8 cellular contexts compared by ENCODE assay signal in genomic region chr19:13153627-13154240, GRCh38. TPM values are rescaled to one million over a fixed set of nuclear protein-coding genes. Genes with fewer than 3 reads are reported as not detected.
DNase-seq lines count a peak whose midpoint lies in the region; ATAC-seq and TF ChIP-seq lines count a peak whose summit lies in the region.

No MANE protein-coding gene starts in this region.

- no peak for TF ChIP-seq CTCF in OCI-LY3 (IDR thresholded peaks at IDR 0.05; ENCODE audit: low read depth, low read length)
- TF ChIP-seq CTCF in mammary epithelial cell (conservative IDR thresholded peaks at IDR 0.05 in 1 of 2, IDR thresholded peaks at IDR 0.05 in 1 of 2; ENCODE audit: extremely low read depth in 1 of 2, insufficient read depth in 1 of 2, low read depth in 1 of 2, low read length in 2 of 2), result peak in 1 of 2 donors; percentile 0
- no peak for TF ChIP-seq CTCF in liver (IDR thresholded peaks at IDR 0.05; ENCODE audit: low read depth, low read length, missing input control)
- no peak for TF ChIP-seq CTCF in thoracic aorta (IDR thresholded peaks at IDR 0.05)

- CTCF ChIA-PET in mammary epithelial cell (lab: Charles Lee; ENCODE audit: low non-redundant PET), result no interaction called here

- TSS peak; percentile 47 for BruUV-seq in mammary epithelial cell (replicated peaks; lab: Mats Ljungman, UMichigan)

- no peaks in the 10 kb centered on the region for H3K9me3 ChIP-seq in OCI-LY3 (ENCODE audit: insufficient read depth, low read length)
- no peaks in the 10 kb centered on the region for H3K9me3 ChIP-seq in mammary epithelial cell (replicated peaks; ENCODE audit: insufficient read depth, low read length)
- no peaks in the 10 kb centered on the region for H3K9me3 ChIP-seq in liver (ENCODE audit: control insufficient read depth in 4 of 4, low read length in 3 of 4)
- no peaks in the 10 kb centered on the region for H3K9me3 ChIP-seq in thoracic aorta

- H3K9ac ChIP-seq in OCI-LY3 (ENCODE audit: low read length) (no peak overlapping the region), mammary epithelial cell (ENCODE audit: insufficient read depth, low read length) (peak overlapping the region; percentile 92), liver (ENCODE audit: low read depth in 1 of 2, low read length in 2 of 2) (peak overlapping the region; percentile 99)

- H3K27ac ChIP-seq in OCI-LY3 (ENCODE audit: low read length) (no peak overlapping the region), mammary epithelial cell (ENCODE audit: insufficient read depth, low read depth, low read length) (peak overlapping the region; percentile 95), liver (ENCODE audit: low read depth in 1 of 2, low read length in 2 of 2) (peak overlapping the region; percentile 99 to 100), thoracic aorta (peak overlapping the region; percentile 99 to 100)

- peaks cover 28% of the 10 kb centered on the region for H3K79me2 ChIP-seq in OCI-LY3 (ENCODE audit: low read length)
- H3K79me2 ChIP-seq in mammary epithelial cell (ENCODE audit: insufficient read depth, low read length), result peaks cover 52% of the 10 kb centered on the region

- no peak for TF ChIP-seq RAD21 in liver (IDR thresholded peaks at IDR 0.05)

- H4K20me1 ChIP-seq in OCI-LY3 (ENCODE audit: insufficient read depth, low read length) (no peaks in the 10 kb centered on the region), mammary epithelial cell (ENCODE audit: insufficient read depth, low read length) (peaks cover 8% of the 10 kb centered on the region)

- in situ Hi-C loops in mammary epithelial cell (cut with MboI; ENCODE audit: low sequenced_read_pairs in 2 of 2), result no loop called here

- WGBS in mammary epithelial cell (ENCODE audit: low coverage, missing lambda C conversion rate), result 0% methylated on average over 33 of the region's 63 CpGs
- WGBS in liver, result under 1% methylated on average over 63 of the region's 63 CpGs

- dilution Hi-C loops in mammary epithelial cell (cut with HindIII; ENCODE audit: low sequenced_read_pairs), result loop anchor here (5.0 kb wide), 3 partner anchors 34 to 109 kb away; no protein-coding TSS in a partner anchor

- DNase-seq in NCI-H1417 (lab: John Stamatoyannopoulos, UW), result peak; percentile 30 to 82 (median 81)
- no peak for DNase-seq in NCI-H1417 treated with DMSO at 0.1 percent for 48 hours (lab: John Stamatoyannopoulos, UW)
- DNase-seq in mammary epithelial cell, result no peak
- DNase-seq in thoracic aorta (ENCODE audit: low spot score), result no peak
- DNase-seq in OCI-M2 (lab: John Stamatoyannopoulos, UW; ENCODE audit: unreplicated experiment), result no peak

- peak overlapping the region; percentile 81 for H3K4me2 ChIP-seq in OCI-LY3 (ENCODE audit: low read length)
- H3K4me2 ChIP-seq in mammary epithelial cell (ENCODE audit: insufficient read depth, low read depth, low read length), result peak overlapping the region; percentile 94

- H3K4me1 ChIP-seq in OCI-LY3 (ENCODE audit: low read length) (peaks cover 53% of the 10 kb centered on the region), mammary epithelial cell (ENCODE audit: insufficient read depth, low read length) (peaks cover 22% of the 10 kb centered on the region), liver (ENCODE audit: control insufficient read depth in 4 of 4, insufficient read depth in 4 of 4, low read length in 3 of 4) (peaks cover 5 to 24% (median 19%) of the 10 kb centered on the region in 4 donors), thoracic aorta (ENCODE audit: control insufficient read depth in 1 of 2, low read depth in 2 of 2) (peaks cover 7 to 26% of the 10 kb centered on the region in 2 donors)

- H2AFZ ChIP-seq in OCI-LY3 (ENCODE audit: low read depth, low read length) (no peak overlapping the region), mammary epithelial cell (ENCODE audit: low read depth, low read length) (no peak overlapping the region)

- ATAC-seq in thoracic aorta (ENCODE audit: insufficient number of reproducible peaks, low FRiP score, low read depth) (no peak), HG02588 (IDR thresholded peaks at IDR 0.05; ENCODE audit: unreplicated experiment) (no peak)

- H3K36me3 ChIP-seq in OCI-LY3 (replicated peaks; ENCODE audit: low read depth, low read length) (peaks cover 14% of the 10 kb centered on the region), mammary epithelial cell (ENCODE audit: insufficient read depth, low read length) (no peaks in the 10 kb centered on the region), liver (ENCODE audit: control insufficient read depth in 4 of 4, insufficient read depth in 3 of 4, low read depth in 1 of 4, low read length in 3 of 4) (no peaks in the 10 kb centered on the region), thoracic aorta (no peaks in the 10 kb centered on the region)

- H3K27me3 ChIP-seq in OCI-LY3 (ENCODE audit: low read depth, low read length), result no peaks in the 10 kb centered on the region
- no peaks in the 10 kb centered on the region for H3K27me3 ChIP-seq in mammary epithelial cell (ENCODE audit: insufficient read depth, low read length)
- no peaks in the 10 kb centered on the region for H3K27me3 ChIP-seq in liver (ENCODE audit: control insufficient read depth in 4 of 4, insufficient read depth in 4 of 4, low read length in 3 of 4)
- no peaks in the 10 kb centered on the region for H3K27me3 ChIP-seq in thoracic aorta (replicated peaks; ENCODE audit: insufficient read depth)

- H3K4me3 ChIP-seq in OCI-LY3 (ENCODE audit: low read length) (peak overlapping the region; percentile 76), mammary epithelial cell (replicated peaks in 1 of 3; ENCODE audit: insufficient read depth in 1 of 3, low read depth in 2 of 3, low read length in 3 of 3) (peak overlapping the region; percentile 70 to 88 (median 86)), liver (ENCODE audit: low read depth in 1 of 3, low read length in 3 of 3) (peak overlapping the region; percentile 71 to 94 (median 81)), thoracic aorta (peak overlapping the region; percentile 100)

- intact Hi-C loops in mammary epithelial cell (cut with micrococcal nuclease), result loop anchor here (1.0 to 5.0 kb wide), 7 partner anchors 10 to 929 kb away; no protein-coding TSS in a partner anchor

TF ChIP-seq in liver, 16 proteins besides CTCF, POLR2A, EP300 and RAD21:
- TF ChIP-seq MAX (IDR thresholded peaks at IDR 0.05) (no peak), NR2F2 (IDR thresholded peaks at IDR 0.05) (no peak), RXRA (IDR thresholded peaks at IDR 0.05) (no peak), SP1 (IDR thresholded peaks at IDR 0.05) (no peak), ZBTB33 (IDR thresholded peaks at IDR 0.05) (no peak), ATF3 (IDR thresholded peaks at IDR 0.05) (no peak), JUND (IDR thresholded peaks at IDR 0.05) (no peak), GABPA (IDR thresholded peaks at IDR 0.05 in 1 of 2, conservative IDR thresholded peaks at IDR 0.05 in 1 of 2) (no peak), TAF1 (conservative IDR thresholded peaks at IDR 0.05) (no peak), FOXA2 (IDR thresholded peaks at IDR 0.05) (no peak), EGR1 (IDR thresholded peaks at IDR 0.05; ENCODE audit: low read depth in 2 of 2) (no peak), HNF4G (IDR thresholded peaks at IDR 0.05) (no peak), YY1 (IDR thresholded peaks at IDR 0.05) (no peak)

RNA-seq across cellular contexts. Expression of gene IER2, which starts 3.5 kb away (rescaled TPM):
- 100 to 1,000 TPM in 1 of 2 donors, 10 to 100 TPM in 1; 16.2 to 108 TPM for total RNA-seq in mammary epithelial cell
- 42.1 TPM for polyA plus RNA-seq in mammary epithelial cell
- polyA minus RNA-seq in mammary epithelial cell, result 25.5 TPM
- total RNA-seq in liver, result 10 to 100 TPM; 11.4 to 20.3 TPM
- polyA plus RNA-seq in liver, result 10 to 100 TPM; 23.6 to 38.9 TPM
- 100 to 1,000 TPM; 125 to 440 TPM for total RNA-seq in thoracic aorta

RNA-seq across cellular contexts. Expression of gene STX10, which starts 3.6 kb away (rescaled TPM):
- 10 to 100 TPM; 33.7 to 48.0 TPM for total RNA-seq in mammary epithelial cell
- 67.4 TPM for polyA plus RNA-seq in mammary epithelial cell
- polyA minus RNA-seq in mammary epithelial cell, result 102 TPM
- total RNA-seq in liver, result 10 to 100 TPM; 15.7 to 23.3 TPM
- polyA plus RNA-seq in liver, result 10 to 100 TPM; 19.2 to 32.7 TPM
- 10 to 100 TPM; 30.8 to 83.4 TPM for total RNA-seq in thoracic aorta

RNA-seq across cellular contexts. Expression of gene NACC1, which starts 35.7 kb away (rescaled TPM):
- total RNA-seq in mammary epithelial cell (100 to 1,000 TPM in 1 of 2 donors, 10 to 100 TPM in 1; 76.2 to 106 TPM), liver (10 to 100 TPM; 16.7 to 18.7 TPM), thoracic aorta (10 to 100 TPM; 27.2 to 28.8 TPM)
- polyA plus RNA-seq in mammary epithelial cell (90.9 TPM), liver (10 to 100 TPM in 1 of 2 donors, under 1 TPM in 1; 0.86 to 24.7 TPM)
- 45.9 TPM for polyA minus RNA-seq in mammary epithelial cell

RNA-seq across cellular contexts. Expression of gene TRMT1, which starts 37.2 kb away (rescaled TPM):
- total RNA-seq in mammary epithelial cell, result 10 to 100 TPM; 28.7 to 56.2 TPM
- polyA plus RNA-seq in mammary epithelial cell, result 39.3 TPM
- polyA minus RNA-seq in mammary epithelial cell, result 66.7 TPM
- total RNA-seq in liver, result 10 to 100 TPM in 1 of 2 donors, 1 to 10 TPM in 1; 8.3 to 15.6 TPM
- 10 to 100 TPM in 1 of 2 donors, 1 to 10 TPM in 1; 9.8 to 13.7 TPM for polyA plus RNA-seq in liver
- total RNA-seq in thoracic aorta, result 10 to 100 TPM; 35.3 to 52.3 TPM

RNA-seq across cellular contexts. Expression of gene LYL1, which starts 51.1 kb away (rescaled TPM):
- total RNA-seq in mammary epithelial cell, result not detected
- not detected for polyA plus RNA-seq in mammary epithelial cell
- polyA minus RNA-seq in mammary epithelial cell, result not detected
- total RNA-seq in liver, result 10 to 100 TPM in 1 of 2 donors, 1 to 10 TPM in 1; 2.0 to 69.7 TPM
- polyA plus RNA-seq in liver, result 1 to 10 TPM in 1 of 2 donors, under 1 TPM in 1; 0.35 to 2.6 TPM
- 10 to 100 TPM; 10.6 to 36.1 TPM for total RNA-seq in thoracic aorta

Comparison
In these comparisons a context has a peak if more than half of its experiments do, and no peak if none do; other contexts are left out.
1. DNase-seq: peak in NCI-H1417 (3 of 3); none in NCI-H1417 treated with DMSO at 0.1 percent for 48 hours (single experiment), mammary epithelial cell (single experiment), thoracic aorta (single experiment) and OCI-M2 (single experiment).
2. Peak in every context shown above with its lines, with median percentiles within 50 percentile points of each other: H3K4me3 ChIP-seq.